Comparison of ENCODE assay signal across 8 cellular contexts in the genomic region with DNA sequence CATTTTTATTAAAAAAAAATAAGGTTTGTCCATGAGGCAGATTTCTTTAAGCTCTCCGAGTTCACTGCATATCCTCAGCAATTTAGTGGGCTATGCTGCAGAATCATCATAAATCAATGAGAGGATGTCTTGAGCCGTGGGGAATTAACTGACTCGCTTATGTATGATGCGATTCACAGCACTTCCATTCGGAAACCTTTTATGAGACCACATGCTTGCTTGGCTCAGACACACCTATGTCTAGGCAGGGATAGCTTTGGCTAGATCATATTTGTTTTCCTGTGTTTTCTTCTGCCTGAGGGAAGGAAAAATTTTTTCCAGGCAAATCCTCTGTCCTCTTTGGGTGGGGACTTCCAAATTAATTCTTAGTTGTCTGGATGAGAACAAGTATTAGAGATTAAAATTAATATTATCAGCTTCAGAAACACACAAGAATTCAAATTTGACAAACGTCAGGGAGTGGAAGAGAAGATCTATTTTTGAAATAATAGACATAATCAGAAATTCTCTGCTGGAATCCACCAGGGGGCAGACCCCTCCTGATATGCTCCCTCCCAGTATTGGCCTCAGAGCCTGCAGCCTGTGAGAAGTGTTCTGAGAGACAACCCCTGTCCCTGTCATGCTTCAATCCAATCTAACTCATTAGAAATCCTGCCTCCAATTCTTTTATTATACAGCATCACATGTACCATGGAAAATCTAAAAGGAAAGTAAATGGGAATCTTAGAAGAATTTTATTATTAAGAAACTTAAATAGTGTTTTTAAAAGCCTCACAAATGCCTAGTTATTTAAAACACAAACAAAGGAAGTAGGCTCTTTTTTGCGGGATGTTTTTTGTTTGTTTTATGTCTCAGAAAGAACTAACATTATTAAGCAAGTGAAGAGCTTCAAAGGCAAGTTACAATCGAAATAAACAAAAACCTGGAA.
DNase-seq lines count a peak whose midpoint lies in the region; ATAC-seq and TF ChIP-seq lines count a peak whose summit lies in the region.

No MANE protein-coding gene starts in this region.

- no peak overlapping the region for H3K27ac Mint-ChIP-seq in WTC11

- H3K9ac ChIP-seq in skeletal muscle satellite cell (ENCODE audit: low read depth, low read length), result no peak overlapping the region

- no peaks in the 10 kb centered on the region for H3K79me2 ChIP-seq in hepatocyte

- H3K27me3 Mint-ChIP-seq in WTC11 (ENCODE audit: low read depth), result no peaks in the 10 kb centered on the region
- H3K27me3 Mint-ChIP-seq in activated T-cell treated with anti-CD3 and anti-CD28 coated beads, Interleukin-2, amount 50 U/mL, for 4 hours (ENCODE audit: low read depth), result no peaks in the 10 kb centered on the region

- H3K9me3 ChIP-seq in hepatocyte (ENCODE audit: low read depth) (no peaks in the 10 kb centered on the region), skeletal muscle satellite cell (replicated peaks; ENCODE audit: low read length) (no peaks in the 10 kb centered on the region)

- 34% methylated on average over 8 of the region's 8 CpGs for WGBS in hepatocyte (ENCODE audit: low lambda C conversion rate, missing lambda C conversion rate)

- no peak overlapping the region for H3K27ac ChIP-seq in hepatocyte

- peaks cover 11% of the 10 kb centered on the region for H3K4me1 Mint-ChIP-seq in WTC11
- no peaks in the 10 kb centered on the region for H3K4me1 Mint-ChIP-seq in activated T-cell treated with anti-CD3 and anti-CD28 coated beads, Interleukin-2, amount 50 U/mL, for 4 hours (ENCODE audit: low read depth)

- H3K9me2 ChIP-seq in hepatocyte (replicated peaks; ENCODE audit: insufficient read depth), result no peaks in the 10 kb centered on the region

- no peaks in the 10 kb centered on the region for H4K20me1 ChIP-seq in hepatocyte (ENCODE audit: insufficient read depth, poor library complexity, severe bottlenecking)

- no peaks in the 10 kb centered on the region for H3K4me1 ChIP-seq in hepatocyte (ENCODE audit: insufficient read depth)
- no peaks in the 10 kb centered on the region for H3K4me1 ChIP-seq in skeletal muscle satellite cell (ENCODE audit: control insufficient read depth, insufficient read depth, low read length)

- no peak overlapping the region for H3K4me3 Mint-ChIP-seq in WTC11
- no peak overlapping the region for H3K4me3 Mint-ChIP-seq in activated T-cell treated with anti-CD3 and anti-CD28 coated beads, Interleukin-2, amount 50 U/mL, for 4 hours

- no peaks in the 10 kb centered on the region for H3K36me3 Mint-ChIP-seq in WTC11
- no peaks in the 10 kb centered on the region for H3K36me3 Mint-ChIP-seq in activated T-cell treated with anti-CD3 and anti-CD28 coated beads, Interleukin-2, amount 50 U/mL, for 4 hours (ENCODE audit: insufficient read depth)

- DNase-seq in AG08396 (ENCODE audit: low spot score) (peak; percentile 2), NCI-H1694 treated with DMSO at 0.1 percent for 48 hours (lab: John Stamatoyannopoulos, UW) (peak; percentile 33), WTC11 (ENCODE audit: low spot score) (peak; percentile 59), hepatocyte (ENCODE audit: low spot score) (peak; percentile 81)
- no peak for DNase-seq in activated T-cell treated with anti-CD3 and anti-CD28 coated beads, Interleukin-2, amount 50 U/mL, for 4 hours

- H3K4me3 ChIP-seq in hepatocyte (no peak overlapping the region), skeletal muscle satellite cell (ENCODE audit: low read length) (no peak overlapping the region)

- POLR2A ChIA-PET in WTC11 (lab: Charles Lee), result no interaction called here

- H3K4me2 ChIP-seq in hepatocyte (peak overlapping the region; percentile 45), skeletal muscle satellite cell (ENCODE audit: low read length) (peak overlapping the region; percentile 27)

- ATAC-seq in GM18505 (IDR thresholded peaks at IDR 0.05; ENCODE audit: unreplicated experiment), result peak; percentile 79
- peak; percentile 75 for ATAC-seq in HG02938 (IDR thresholded peaks at IDR 0.05; ENCODE audit: unreplicated experiment)
- ATAC-seq in WTC11, result peak; percentile 96
- ATAC-seq in activated T-cell treated with anti-CD3 and anti-CD28 coated beads, Interleukin-2, amount 50 U/mL, for 4 hours, result no peak

- CTCF ChIA-PET in WTC11 (lab: Charles Lee), result interaction anchor here (1.2 to 1.6 kb wide), 2 partner anchors 68 to 111 kb away, joined by 3 to 5 read pairs; no protein-coding TSS in a partner anchor

- peaks cover 3% of the 10 kb centered on the region; the same call in 1 of the 2 replicates for H3K9me3 Mint-ChIP-seq in WTC11
- H3K9me3 Mint-ChIP-seq in activated T-cell treated with anti-CD3 and anti-CD28 coated beads, Interleukin-2, amount 50 U/mL, for 4 hours, result peaks cover under 1% of the 10 kb centered on the region

- TF ChIP-seq POLR2A in GM18505 (IDR thresholded peaks at IDR 0.05; ENCODE audit: borderline replicate concordance, extremely low read depth, insufficient read depth, insufficient read length), result no peak

- TF ChIP-seq CTCF in WTC11 (IDR thresholded peaks at IDR 0.05), result peak; percentile 51
- peak; percentile 83 for TF ChIP-seq CTCF in hepatocyte (IDR thresholded peaks at IDR 0.05; ENCODE audit: poor library complexity)

- H2AFZ ChIP-seq in hepatocyte, result no peak overlapping the region

- H3K36me3 ChIP-seq in hepatocyte (replicated peaks; ENCODE audit: insufficient read depth, low read depth), result no peaks in the 10 kb centered on the region
- H3K36me3 ChIP-seq in skeletal muscle satellite cell (ENCODE audit: insufficient read depth, low read length), result no peaks in the 10 kb centered on the region

- no peaks in the 10 kb centered on the region for H3K27me3 ChIP-seq in hepatocyte
- no peaks in the 10 kb centered on the region for H3K27me3 ChIP-seq in skeletal muscle satellite cell (ENCODE audit: control insufficient read depth, insufficient read depth, low read length)

TF ChIP-seq in WTC11, 78 proteins besides CTCF, POLR2A, EP300 and RAD21:
- TF ChIP-seq TEAD1 (CRISPR knock-in tag; IDR thresholded peaks at IDR 0.05) (no peak), CREB1 (CRISPR knock-in tag; IDR thresholded peaks at IDR 0.05) (no peak)

Comparison
In these comparisons a context has a peak if more than half of its experiments do, and no peak if none do; other contexts are left out.
1. ATAC-seq: peak in GM18505 (single experiment), HG02938 (single experiment) and WTC11 (single experiment); none in activated T-cell treated with anti-CD3 and anti-CD28 coated beads, Interleukin-2, amount 50 U/mL, for 4 hours (0 of 2).